Comparison of ENCODE assay signal across 10 cellular contexts in genomic region chr18:50662177-50662576, GRCh38.
DNase-seq lines count a peak whose midpoint lies in the region; ATAC-seq, FAIRE-seq and TF ChIP-seq lines count a peak whose summit lies in the region.
"Had no signal": no experiment of that assay in that cellular context is flagged by ENCODE, and none has a peak within 500 bp of the region (broad histone marks: within the 10 kb centered on the region; RNA-seq: fewer than 3 reads in every experiment).

No MANE protein-coding gene starts in this region.

- no peak overlapping the region for H3K4me3 ChIP-seq in astrocyte (ENCODE audit: insufficient read depth, low read depth, low read length)
- no peak overlapping the region for H3K4me3 ChIP-seq in mucosa of descending colon
- H3K4me3 ChIP-seq: heart left ventricle had no signal

- H4K20me1 ChIP-seq in astrocyte (ENCODE audit: insufficient read depth, low read length) = no peaks in the 10 kb centered on the region

- no peak overlapping the region for H3K27ac ChIP-seq in astrocyte (ENCODE audit: low read depth, low read length)

- no peak overlapping the region for H2AFZ ChIP-seq in astrocyte (ENCODE audit: low read depth, low read length)

- DNase-seq in ELR (ENCODE audit: low read depth) (peak; percentile 24), Kasumi-1 (lab: John Stamatoyannopoulos, UW) (peak; percentile 25 to 52), astrocyte (ENCODE audit: low read depth) (no peak), mucosa of descending colon (no peak), pons (ENCODE audit: low spot score) (no peak), hepatic stellate cell (ENCODE audit: low spot score) (no peak)
- DNase-seq in activated naive CD4-positive, alpha-beta T cell treated with Interleukin-2 at 50 U/mL for 16 hours = no peak

- FAIRE-seq in astrocyte (lab: Jason Lieb, UNC) = no peak

- no peaks in the 10 kb centered on the region for H3K36me3 ChIP-seq in astrocyte (ENCODE audit: insufficient read depth, low read length)
- H3K36me3 ChIP-seq in mucosa of descending colon (ENCODE audit: low read depth) = no peaks in the 10 kb centered on the region
- H3K36me3 ChIP-seq: heart left ventricle had no signal

- ATAC-seq in mucosa of descending colon (peak; percentile 44), GM18873 (IDR thresholded peaks at IDR 0.05; ENCODE audit: low FRiP score, unreplicated experiment) (no peak)
- ATAC-seq: heart left ventricle had no signal

- H3K4me2 ChIP-seq in astrocyte (ENCODE audit: low read length) = no peak overlapping the region

- H3K79me2 ChIP-seq in astrocyte (ENCODE audit: insufficient read depth, low read length) = no peaks in the 10 kb centered on the region

- H3K9me3 ChIP-seq in astrocyte (ENCODE audit: insufficient read depth, low read depth, low read length) (peaks cover 4% of the 10 kb centered on the region), mucosa of descending colon (peaks cover 5% of the 10 kb centered on the region)

- H3K27me3 ChIP-seq in astrocyte (ENCODE audit: insufficient read depth, low read length) = no peaks in the 10 kb centered on the region
- H3K27me3 ChIP-seq: heart left ventricle had no signal

- TF ChIP-seq CTCF in astrocyte (IDR thresholded peaks at IDR 0.05; ENCODE audit: insufficient read depth, low read depth, low read length) (peak; percentile 5), mucosa of descending colon (IDR thresholded peaks at IDR 0.05) (no peak)

- peaks cover 4% of the 10 kb centered on the region for H3K4me1 Mint-ChIP-seq in astrocyte (ENCODE audit: low read depth, unreplicated experiment)
- H3K4me1 Mint-ChIP-seq: IgD-negative memory B cell had no signal

- H3K4me1 ChIP-seq in astrocyte (ENCODE audit: insufficient read depth, low read length) = no peaks in the 10 kb centered on the region
- H3K4me1 ChIP-seq in mucosa of descending colon (ENCODE audit: low read depth) = no peaks in the 10 kb centered on the region

- no peak overlapping the region for H3K27ac Mint-ChIP-seq in astrocyte (ENCODE audit: unreplicated experiment)
- H3K27ac Mint-ChIP-seq: IgD-negative memory B cell had no signal

- no peak overlapping the region for H3K9ac ChIP-seq in astrocyte (ENCODE audit: low read length)

- no peak overlapping the region for H3K4me3 Mint-ChIP-seq in astrocyte (ENCODE audit: unreplicated experiment)
- H3K4me3 Mint-ChIP-seq: IgD-negative memory B cell had no signal

- no peaks in the 10 kb centered on the region for H3K36me3 Mint-ChIP-seq in astrocyte (ENCODE audit: low read depth, unreplicated experiment)

- intact Hi-C loops in mucosa of descending colon (cut with DNase I, micrococcal nuclease) = no loop called here

- H3K9me3 Mint-ChIP-seq in astrocyte (ENCODE audit: unreplicated experiment) = peaks cover 5% of the 10 kb centered on the region

- H3K27me3 Mint-ChIP-seq in astrocyte (ENCODE audit: low read depth, unreplicated experiment) = peaks cover 4% of the 10 kb centered on the region

Comparison
In these comparisons a context has a peak if more than half of its experiments do, and no peak if none do; other contexts are left out.
1. DNase-seq: peak in ELR (single experiment) and Kasumi-1 (2 of 2); none in astrocyte (single experiment), mucosa of descending colon (0 of 3), pons (single experiment), hepatic stellate cell (single experiment) and activated naive CD4-positive, alpha-beta T cell treated with Interleukin-2 at 50 U/mL for 16 hours (single experiment).